ENCODE assay signal across 6 cellular contexts in the genomic region with DNA sequence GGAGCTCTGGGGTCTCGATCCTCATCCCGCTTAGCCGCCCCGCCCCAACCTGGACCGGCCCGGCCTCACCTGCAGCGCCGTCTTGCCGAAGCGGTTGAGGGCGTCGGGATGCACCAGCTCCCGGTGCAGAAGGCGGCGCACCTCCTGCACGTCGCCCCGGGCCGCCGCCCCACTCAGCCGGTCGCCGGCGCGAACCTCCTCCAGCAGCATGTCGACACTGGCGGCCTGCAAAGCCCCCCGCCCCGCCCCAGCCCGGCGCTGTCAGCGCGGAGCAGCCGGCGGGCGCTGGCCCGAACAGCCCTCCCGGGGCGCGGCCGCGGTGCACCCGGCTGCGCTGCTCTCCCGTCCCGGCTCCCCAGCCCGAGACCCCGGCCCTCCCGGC. TPM values are rescaled to one million over a fixed set of nuclear protein-coding genes. Genes with fewer than 3 reads are reported as not detected.
DNase-seq lines count a peak whose midpoint lies in the region; ATAC-seq and TF ChIP-seq lines count a peak whose summit lies in the region.

No MANE protein-coding gene starts in this region.

- no peak for TF ChIP-seq CTCF in MM.1S (IDR thresholded peaks at IDR 0.05; ENCODE audit: low read length)
- no peak for TF ChIP-seq CTCF in colonic mucosa (IDR thresholded peaks at IDR 0.05)

- H4K20me1 ChIP-seq in MM.1S (ENCODE audit: insufficient read depth, low read length) = 0 out of 2 replicates have a peak, but pooled peaks cover 5% of the 10 kb centered on the region

- H3K4me1 ChIP-seq in MM.1S (ENCODE audit: low read length) (peaks cover 27% of the 10 kb centered on the region), colonic mucosa (peaks cover 14% of the 10 kb centered on the region)

- peak overlapping the region; percentile 45; the same call in 1 of the 2 replicates for H2AFZ ChIP-seq in MM.1S (ENCODE audit: low read length)

- H3K9me2 ChIP-seq in MM.1S (replicated peaks; ENCODE audit: insufficient read depth, low read length) = no peaks in the 10 kb centered on the region

- peak overlapping the region; percentile 75 for H3K4me2 ChIP-seq in MM.1S (ENCODE audit: low read depth, low read length)

- no peaks in the 10 kb centered on the region for H3K36me3 ChIP-seq in MM.1S (replicated peaks; ENCODE audit: insufficient read depth, low read length)
- H3K36me3 ChIP-seq in colonic mucosa = no peaks in the 10 kb centered on the region

- H3F3A ChIP-seq in MM.1S (ENCODE audit: insufficient read depth, low read length) = peaks cover 20% of the 10 kb centered on the region

- H3K27ac ChIP-seq in MM.1S (ENCODE audit: low read length) (no peak overlapping the region), colonic mucosa (peak overlapping the region; percentile 84)

- no peaks in the 10 kb centered on the region for H3K27me3 ChIP-seq in MM.1S (replicated peaks; ENCODE audit: insufficient read depth, low read length)
- H3K27me3 ChIP-seq in colonic mucosa = no peaks in the 10 kb centered on the region

- intact Hi-C loops in colonic mucosa (cut with DNase I) (no loop called here), posterior vena cava (cut with DNase I) (no loop called here)

- H3K79me2 ChIP-seq in MM.1S (ENCODE audit: low read length) = peaks cover 26% of the 10 kb centered on the region

- ATAC-seq in GM21381 (IDR thresholded peaks at IDR 0.05; ENCODE audit: unreplicated experiment) (peak; percentile 1), GM18519 (IDR thresholded peaks at IDR 0.05; ENCODE audit: low FRiP score, unreplicated experiment) (no peak)

- no peaks in the 10 kb centered on the region for H3K9me3 ChIP-seq in MM.1S (replicated peaks; ENCODE audit: insufficient read depth, low read length)
- H3K9me3 ChIP-seq in colonic mucosa = no peaks in the 10 kb centered on the region

- H3K9ac ChIP-seq in MM.1S (ENCODE audit: low read length) = peak overlapping the region; percentile 32; the same call in 1 of the 2 replicates
- peak overlapping the region; percentile 64 to 74 for H3K9ac ChIP-seq in colonic mucosa (ENCODE audit: low read depth in 2 of 2, low read length in 2 of 2)

- peak; percentile 28 for DNase-seq in MM.1S
- peak; percentile 62 for DNase-seq in colonic mucosa
- peak; percentile 87 for DNase-seq in posterior vena cava (ENCODE audit: low spot score)
- no peak for DNase-seq in NCI-H1048 (lab: John Stamatoyannopoulos, UW)

- H3K4me3 ChIP-seq in MM.1S (ENCODE audit: low read length) (peak overlapping the region; percentile 75), colonic mucosa (peak overlapping the region; percentile 70)

RNA-seq across cellular contexts. Expression of a gene that starts 0.3 kb away (rescaled TPM):
- total RNA-seq in colonic mucosa (10 to 100 TPM; 11.1 to 13.4 TPM), posterior vena cava (10 to 100 TPM in 1 of 2 donors, 1 to 10 TPM in 1; 8.1 to 15.0 TPM)

RNA-seq across cellular contexts. Expression of a gene that starts 2.6 kb away (rescaled TPM):
- 10 to 100 TPM; 11.0 to 27.2 TPM for total RNA-seq in colonic mucosa
- total RNA-seq in posterior vena cava = 10 to 100 TPM; 15.1 to 16.5 TPM

RNA-seq across cellular contexts. Expression of a gene that starts 18.7 kb away (rescaled TPM):
- total RNA-seq in colonic mucosa = 100 to 1,000 TPM; 149 to 172 TPM
- not detected for total RNA-seq in posterior vena cava

RNA-seq across cellular contexts. Expression of a gene that starts 24.7 kb away (rescaled TPM):
- total RNA-seq in colonic mucosa (10 to 100 TPM; 69.0 to 89.9 TPM), posterior vena cava (10 to 100 TPM; 14.2 to 14.8 TPM)

RNA-seq across cellular contexts. Expression of a gene that starts 51.2 kb away (rescaled TPM):
- total RNA-seq in colonic mucosa = not detected
- total RNA-seq in posterior vena cava = not detected

Comparison
In these comparisons a context has a peak if more than half of its experiments do, and no peak if none do; other contexts are left out.
1. RNA of a gene that starts 18.7 kb away (total RNA-seq): 149 to 172 TPM in colonic mucosa; not detected in posterior vena cava; every median in the first group is over 100 times any median in the second.